ENCODE assay signal across 1 cellular context in genomic region chr17:3738562-3739295, GRCh38.
TF ChIP-seq lines count a peak whose summit lies in the region.

No MANE protein-coding gene starts in this region.

TF ChIP-seq in K562, 482 proteins besides CTCF, POLR2A, EP300 and RAD21 (continued from another document):
- TF ChIP-seq, protein P1, sequence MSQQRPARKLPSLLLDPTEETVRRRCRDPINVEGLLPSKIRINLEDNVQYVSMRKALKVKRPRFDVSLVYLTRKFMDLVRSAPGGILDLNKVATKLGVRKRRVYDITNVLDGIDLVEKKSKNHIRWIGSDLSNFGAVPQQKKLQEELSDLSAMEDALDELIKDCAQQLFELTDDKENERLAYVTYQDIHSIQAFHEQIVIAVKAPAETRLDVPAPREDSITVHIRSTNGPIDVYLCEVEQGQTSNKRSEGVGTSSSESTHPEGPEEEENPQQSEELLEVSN (IDR thresholded peaks at IDR 0.05; ENCODE audit: borderline replicate concordance in 1 of 2, extremely low read depth in 1 of 2, insufficient read depth in 1 of 2, insufficient read length in 1 of 2, low read depth in 1 of 2, low read length in 1 of 2, poor library complexity in 1 of 2, severe bottlenecking in 1 of 2) = peak in 1 of 2 experiments; percentile 33
- TF ChIP-seq ZNF232 (CRISPR knock-in tag; IDR thresholded peaks at IDR 0.05) (no peak), ZNF274 (IDR thresholded peaks at IDR 0.05; ENCODE audit: borderline replicate concordance, low read depth, low read length) (no peak), BHLHE40 (IDR thresholded peaks at IDR 0.05; ENCODE audit: low read length) (peak; percentile 76), MEIS2 (IDR thresholded peaks at IDR 0.05; ENCODE audit: partially characterized antibody) (peak; percentile 36)
